In genomic region chr4:186749611-186750281, GRCh38 we compare ENCODE assay signal across 1 cellular context.
TF ChIP-seq lines count a peak whose summit lies in the region.

No MANE protein-coding gene starts in this region.

TF ChIP-seq in HepG2, 621 proteins besides CTCF, POLR2A, EP300 and RAD21 (continued from another document and continues in another):
- no peak for TF ChIP-seq ZBTB39 (CRISPR knock-in tag; IDR thresholded peaks at IDR 0.05)
- no peak for TF ChIP-seq SATB2 (CRISPR knock-in tag; IDR thresholded peaks at IDR 0.05)
- no peak; the same call in 1 of the 2 replicates for TF ChIP-seq GATAD2A (CRISPR knock-in tag; IDR thresholded peaks at IDR 0.05)
- TF ChIP-seq ETV5 (CRISPR knock-in tag; IDR thresholded peaks at IDR 0.05; ENCODE audit: borderline replicate concordance): peak; percentile 92
- TF ChIP-seq MEIS1 (CRISPR knock-in tag; IDR thresholded peaks at IDR 0.05; ENCODE audit: borderline replicate concordance): 0 out of 2 replicates have a peak, but pooled peaks have one; percentile 26
- TF ChIP-seq ZNF280D (CRISPR knock-in tag; IDR thresholded peaks at IDR 0.05): peak; percentile 32; the same call in 1 of the 2 replicates
- TF ChIP-seq GATA4 (IDR thresholded peaks at IDR 0.05; ENCODE audit: borderline replicate concordance, low read depth): no peak
- no peak for TF ChIP-seq SIX4 (CRISPR knock-in tag; IDR thresholded peaks at IDR 0.05)
- TF ChIP-seq SRY (CRISPR knock-in tag; IDR thresholded peaks at IDR 0.05): peak; percentile 60; the same call in 1 of the 2 replicates
- TF ChIP-seq ZKSCAN8 (CRISPR knock-in tag; IDR thresholded peaks at IDR 0.05; ENCODE audit: borderline replicate concordance): no peak
- TF ChIP-seq ZNF772 (CRISPR knock-in tag; IDR thresholded peaks at IDR 0.05): 0 out of 2 replicates have a peak, but pooled peaks have one; percentile 39
- no peak for TF ChIP-seq KLF15 (CRISPR knock-in tag; IDR thresholded peaks at IDR 0.05; ENCODE audit: borderline replicate concordance)
- TF ChIP-seq ZNF264 (CRISPR knock-in tag; IDR thresholded peaks at IDR 0.05): no peak
- no peak for TF ChIP-seq XRCC5 (optimal IDR thresholded peaks at IDR 0.05; ENCODE audit: low read length)
- no peak for TF ChIP-seq ZSCAN22 (CRISPR knock-in tag; IDR thresholded peaks at IDR 0.05)
- TF ChIP-seq ONECUT2 (CRISPR knock-in tag; IDR thresholded peaks at IDR 0.05): no peak
- no peak for TF ChIP-seq ZNF24 (IDR thresholded peaks at IDR 0.05)
- TF ChIP-seq ZNF580 (CRISPR knock-in tag; IDR thresholded peaks at IDR 0.05; ENCODE audit: borderline replicate concordance, low read depth): no peak
- TF ChIP-seq ZNF749 (CRISPR knock-in tag; IDR thresholded peaks at IDR 0.05; ENCODE audit: borderline replicate concordance): no peak
- TF ChIP-seq MED8 (CRISPR knock-in tag; IDR thresholded peaks at IDR 0.05; ENCODE audit: insufficient replicate concordance): no peak
- peak; percentile 89 for TF ChIP-seq ELF3 (CRISPR knock-in tag; IDR thresholded peaks at IDR 0.05)
- no peak for TF ChIP-seq TSC22D2 (CRISPR knock-in tag; IDR thresholded peaks at IDR 0.05; ENCODE audit: borderline replicate concordance)
- no peak for TF ChIP-seq JUND (CRISPR knock-in tag; IDR thresholded peaks at IDR 0.05)
- no peak for TF ChIP-seq MAZ (IDR thresholded peaks at IDR 0.05; ENCODE audit: borderline replicate concordance, low read depth, low read length)
- TF ChIP-seq MAZ (CRISPR knock-in tag; IDR thresholded peaks at IDR 0.05; ENCODE audit: low read depth): no peak
- no peak for TF ChIP-seq ZKSCAN1 (IDR thresholded peaks at IDR 0.05; ENCODE audit: low read length)
- TF ChIP-seq ZNF136 (CRISPR knock-in tag; IDR thresholded peaks at IDR 0.05; ENCODE audit: low read depth): no peak
- TF ChIP-seq PRMT3 (CRISPR knock-in tag; IDR thresholded peaks at IDR 0.05; ENCODE audit: borderline replicate concordance, low read depth): no peak
- TF ChIP-seq ZNF441 (CRISPR knock-in tag; IDR thresholded peaks at IDR 0.05; ENCODE audit: borderline replicate concordance): no peak
- TF ChIP-seq DZIP1 (CRISPR knock-in tag; IDR thresholded peaks at IDR 0.05): no peak
- peak; percentile 25; the same call in 1 of the 2 replicates for TF ChIP-seq ZSCAN21 (CRISPR knock-in tag; IDR thresholded peaks at IDR 0.05; ENCODE audit: borderline replicate concordance)
- no peak for TF ChIP-seq ZNF776 (CRISPR knock-in tag; IDR thresholded peaks at IDR 0.05)
- TF ChIP-seq PAXIP1 (CRISPR knock-in tag; conservative IDR thresholded peaks at IDR 0.05): peak; percentile 77
- TF ChIP-seq IKZF5 (CRISPR knock-in tag; IDR thresholded peaks at IDR 0.05): no peak; the same call in 1 of the 2 replicates
- no peak for TF ChIP-seq ZNF891 (CRISPR knock-in tag; IDR thresholded peaks at IDR 0.05)
- TF ChIP-seq HNRNPK (IDR thresholded peaks at IDR 0.05; ENCODE audit: low read depth, low read length, poor library complexity, severe bottlenecking): no peak
- no peak; the same call in 1 of the 2 replicates for TF ChIP-seq ZNF263 (CRISPR knock-in tag; IDR thresholded peaks at IDR 0.05)
- TF ChIP-seq BCL6 (CRISPR knock-in tag; IDR thresholded peaks at IDR 0.05): no peak
- TF ChIP-seq HNRNPLL (IDR thresholded peaks at IDR 0.05; ENCODE audit: low read depth, low read length, poor library complexity, severe bottlenecking): no peak
- no peak for TF ChIP-seq SUZ12 (IDR thresholded peaks at IDR 0.05; ENCODE audit: low read depth, low read length)
- no peak for TF ChIP-seq XBP1 (CRISPR knock-in tag; IDR thresholded peaks at IDR 0.05)
- no peak for TF ChIP-seq HCFC1 (IDR thresholded peaks at IDR 0.05; ENCODE audit: low read depth, low read length)
- peak; percentile 81 for TF ChIP-seq ZMYM4 (CRISPR knock-in tag; IDR thresholded peaks at IDR 0.05)
- 0 out of 2 replicates have a peak, but pooled peaks have one; percentile 49 for TF ChIP-seq SALL2 (CRISPR knock-in tag; IDR thresholded peaks at IDR 0.05)
- TF ChIP-seq SALL1 (CRISPR knock-in tag; IDR thresholded peaks at IDR 0.05): peak; percentile 63
- TF ChIP-seq MXI1 (IDR thresholded peaks at IDR 0.05; ENCODE audit: borderline replicate concordance, low read depth, low read length): no peak
- no peak for TF ChIP-seq ZBTB33 (CRISPR knock-in tag; IDR thresholded peaks at IDR 0.05)
- no peak for TF ChIP-seq FOXP1 (IDR thresholded peaks at IDR 0.05)
- no peak for TF ChIP-seq FOXP1 (CRISPR knock-in tag; IDR thresholded peaks at IDR 0.05)
- no peak for TF ChIP-seq ZNF883 (CRISPR knock-in tag; IDR thresholded peaks at IDR 0.05; ENCODE audit: not compliant biosample characterization)
- no peak for TF ChIP-seq MZF1 (CRISPR knock-in tag; IDR thresholded peaks at IDR 0.05; ENCODE audit: borderline replicate concordance)
- no peak for TF ChIP-seq ZNF567 (CRISPR knock-in tag; IDR thresholded peaks at IDR 0.05; ENCODE audit: borderline replicate concordance)
- 0 out of 2 replicates have a peak, but pooled peaks have one; percentile 40 for TF ChIP-seq ZNF232 (CRISPR knock-in tag; IDR thresholded peaks at IDR 0.05; ENCODE audit: borderline replicate concordance)
- TF ChIP-seq THAP8 (CRISPR knock-in tag; IDR thresholded peaks at IDR 0.05; ENCODE audit: borderline replicate concordance): no peak
- no peak for TF ChIP-seq KDM3A (CRISPR knock-in tag; IDR thresholded peaks at IDR 0.05; ENCODE audit: low read depth)
- TF ChIP-seq DPF2 (CRISPR knock-in tag; IDR thresholded peaks at IDR 0.05; ENCODE audit: borderline replicate concordance, low read depth): no peak
- TF ChIP-seq ZNF678 (CRISPR knock-in tag; IDR thresholded peaks at IDR 0.05): 0 out of 2 replicates have a peak, but pooled peaks have one; percentile 62
- no peak for TF ChIP-seq MAFK (conservative IDR thresholded peaks at IDR 0.05 in 1 of 2, IDR thresholded peaks at IDR 0.05 in 1 of 2; ENCODE audit: low read length in 2 of 2)
- TF ChIP-seq ZNF550 (CRISPR knock-in tag; IDR thresholded peaks at IDR 0.05; ENCODE audit: borderline replicate concordance): no peak
- TF ChIP-seq REXO4 (CRISPR knock-in tag; IDR thresholded peaks at IDR 0.05; ENCODE audit: borderline replicate concordance): no peak
- TF ChIP-seq AHR (CRISPR knock-in tag; IDR thresholded peaks at IDR 0.05): no peak
- TF ChIP-seq TBX3 (IDR thresholded peaks at IDR 0.05; ENCODE audit: borderline replicate concordance): no peak
